ENCODE assay signal across 17 cellular contexts in genomic region chr3:106261915-106262683, GRCh38.
DNase-seq lines count a peak whose midpoint lies in the region; ATAC-seq and TF ChIP-seq lines count a peak whose summit lies in the region.
"Had no signal": no experiment of that assay in that cellular context is flagged by ENCODE, and none has a peak within 500 bp of the region (broad histone marks: within the 10 kb centered on the region; RNA-seq: fewer than 3 reads in every experiment).

No MANE protein-coding gene starts in this region.

- H3K4me2 ChIP-seq in GM23248 (ENCODE audit: unreplicated experiment): peak overlapping the region; percentile 31
- peak overlapping the region; percentile 22 for H3K4me2 ChIP-seq in hepatocyte

- H3K79me2 ChIP-seq in GM23248 (ENCODE audit: insufficient read depth) (no peaks in the 10 kb centered on the region), hepatocyte (no peaks in the 10 kb centered on the region)

- H3K9me2 ChIP-seq in GM23248 (ENCODE audit: insufficient read depth) (no peaks in the 10 kb centered on the region), hepatocyte (replicated peaks; ENCODE audit: insufficient read depth) (no peaks in the 10 kb centered on the region)

- H2AFZ ChIP-seq in GM23248 (no peak overlapping the region), hepatocyte (no peak overlapping the region)

- TF ChIP-seq CTCF in hepatocyte (IDR thresholded peaks at IDR 0.05; ENCODE audit: poor library complexity): no peak

- no peak overlapping the region for H3K9ac ChIP-seq in GM23248
- no peak overlapping the region for H3K9ac ChIP-seq in adipocyte (ENCODE audit: low read length)

- peak; percentile 67 for DNase-seq in A172 (ENCODE audit: low spot score)
- peak; percentile 78 for DNase-seq in GM23248
- DNase-seq in adipocyte (ENCODE audit: low read depth): peak; percentile 74
- no peak for DNase-seq in hepatocyte (ENCODE audit: low spot score)
- no peak for DNase-seq in NOMO-1 treated with DMSO at 0.1 percent for 48 hours (lab: John Stamatoyannopoulos, UW; ENCODE audit: unreplicated experiment)
- no peak for DNase-seq in activated CD4-positive, alpha-beta T cell treated with anti-CD3 and anti-CD28 coated beads, Interleukin-2, amount 50 U/mL, for 4 hours
- no peak for DNase-seq in NCI-H2196 (lab: John Stamatoyannopoulos, UW; ENCODE audit: unreplicated experiment)
- DNase-seq: activated CD4-positive, alpha-beta memory T cell treated with anti-CD3 and anti-CD28 coated beads, Interleukin-2, amount 10 ng/mL, durations not matched to agents 7 days and 5 days; adrenal gland; CD8-positive, alpha-beta memory T cell; NCI-H2029; NCI-H524 treated with DMSO at 0.1 percent for 48 hours; pancreas; tibial artery had no signal

- no peaks in the 10 kb centered on the region for H3K9me3 ChIP-seq in GM23248 (ENCODE audit: low read depth)
- no peaks in the 10 kb centered on the region for H3K9me3 ChIP-seq in adipocyte (ENCODE audit: control insufficient read depth, low read length)
- H3K9me3 ChIP-seq in hepatocyte (ENCODE audit: low read depth): no peaks in the 10 kb centered on the region
- H3K9me3 ChIP-seq: adrenal gland, pancreas, tibial artery had no signal

- ATAC-seq in GM19351 (IDR thresholded peaks at IDR 0.05; ENCODE audit: unreplicated experiment): no peak
- ATAC-seq: pancreas had no signal

- peaks cover 17% of the 10 kb centered on the region for H3K4me1 ChIP-seq in GM23248 (ENCODE audit: insufficient read depth)
- peaks cover 29% of the 10 kb centered on the region for H3K4me1 ChIP-seq in adipocyte (ENCODE audit: control insufficient read depth, insufficient read depth, low read length)
- peaks cover 12% of the 10 kb centered on the region for H3K4me1 ChIP-seq in hepatocyte (ENCODE audit: insufficient read depth)
- H3K4me1 ChIP-seq: adrenal gland had no signal

- no peaks in the 10 kb centered on the region for H4K20me1 ChIP-seq in GM23248 (ENCODE audit: insufficient read depth)
- no peaks in the 10 kb centered on the region for H4K20me1 ChIP-seq in hepatocyte (ENCODE audit: insufficient read depth, poor library complexity, severe bottlenecking)

- WGBS in GM23248 (ENCODE audit: low coverage in 1 of 2, low lambda C conversion rate in 2 of 2, missing lambda C conversion rate in 2 of 2), 2 experiments: 14 to 24% methylated on average over 2 of the region's 2 CpGs
- 52% methylated on average over 2 of the region's 2 CpGs for WGBS in hepatocyte (ENCODE audit: low lambda C conversion rate, missing lambda C conversion rate)

- H3K36me3 ChIP-seq in GM23248 (ENCODE audit: low read depth): no peaks in the 10 kb centered on the region
- H3K36me3 ChIP-seq in adipocyte (ENCODE audit: control insufficient read depth, insufficient read depth, low read length, severe bottlenecking): no peaks in the 10 kb centered on the region
- H3K36me3 ChIP-seq in hepatocyte (replicated peaks; ENCODE audit: insufficient read depth, low read depth): no peaks in the 10 kb centered on the region
- H3K36me3 ChIP-seq: adrenal gland, pancreas, tibial artery had no signal

- H3K27ac ChIP-seq in GM23248 (peak overlapping the region; percentile 33), hepatocyte (peak overlapping the region; percentile 68)
- H3K27ac ChIP-seq: adrenal gland, coronary artery, epithelial cell of prostate, pancreas, tibial artery had no signal

- in situ Hi-C loops in GM23248 (cut with MboI): no loop called here

- H3F3A ChIP-seq in GM23248 (ENCODE audit: insufficient read depth): peaks cover 25% of the 10 kb centered on the region

- no peak overlapping the region for H3K4me3 ChIP-seq in GM23248
- H3K4me3 ChIP-seq in adipocyte (ENCODE audit: low read length): no peak overlapping the region
- no peak overlapping the region for H3K4me3 ChIP-seq in hepatocyte
- H3K4me3 ChIP-seq: adrenal gland, coronary artery, pancreas, tibial artery had no signal

- no peaks in the 10 kb centered on the region for H3K27me3 ChIP-seq in GM23248 (replicated peaks; ENCODE audit: insufficient read depth)
- no peaks in the 10 kb centered on the region for H3K27me3 ChIP-seq in adipocyte (replicated peaks; ENCODE audit: control insufficient read depth, insufficient read depth, low read length)
- no peaks in the 10 kb centered on the region for H3K27me3 ChIP-seq in hepatocyte
- H3K27me3 ChIP-seq: adrenal gland, pancreas, tibial artery had no signal

Comparison
In these comparisons a context has a peak if more than half of its experiments do, and no peak if none do; other contexts are left out.
1. DNase-seq: peak in A172 (single experiment), GM23248 (single experiment) and adipocyte (single experiment); none in hepatocyte (single experiment), NOMO-1 treated with DMSO at 0.1 percent for 48 hours (single experiment), activated CD4-positive, alpha-beta T cell treated with anti-CD3 and anti-CD28 coated beads, Interleukin-2, amount 50 U/mL, for 4 hours (0 of 2) and NCI-H2196 (single experiment).